ENCODE assay signal across 19 cellular contexts in genomic region chr3:113200351-113200750, GRCh38. TPM values are rescaled to one million over a fixed set of nuclear protein-coding genes. Genes with fewer than 3 reads are reported as not detected.
A peak's percentile ranks its signal among the peaks of the same experiment; 100 is the strongest.
DNase-seq lines count a peak whose midpoint lies in the region; ATAC-seq and TF ChIP-seq lines count a peak whose summit lies in the region.
"Had no signal": no experiment of that assay in that cellular context is flagged by ENCODE, and none has a peak within 500 bp of the region (broad histone marks: within the 10 kb centered on the region; RNA-seq: fewer than 3 reads in every experiment).

No MANE protein-coding gene starts in this region.

- no peaks in the 10 kb centered on the region for H3K36me3 ChIP-seq in uterus
- H3K36me3 ChIP-seq: HAP-1 had no signal

- DNase-seq in ecto neural progenitor cell (ENCODE audit: low spot score) (peak; percentile 27), islet precursor cell (peak; percentile 34), uterus (no peak), ACHN (no peak)
- no peak for DNase-seq in stimulated activated naive B cell treated with anti-CD40 and anti-IgM and Interleukin-4, amounts not matched to agents 10 μg/mL and 1 μg/mL and 100 μg/mL, for 72 hours
- DNase-seq: 8988T; C1 segment of cervical spinal cord; Calu3; CD4-positive, alpha-beta memory T cell; COR-L47; DMS53; DMS79 treated with DMSO at 0.1 percent for 48 hours; GF-D8; GOT3; HFFc6 had no signal

- no peak for TF ChIP-seq POLR2A in uterus (IDR thresholded peaks at IDR 0.05)

- H3K4me1 Mint-ChIP-seq in stimulated activated memory B cell treated with anti-CD40 and anti-IgM and Interleukin-4, amounts not matched to agents 10 μg/mL and 1 μg/mL and 100 μg/mL, for 72 hours: no peaks in the 10 kb centered on the region
- H3K4me1 Mint-ChIP-seq in stimulated activated naive B cell treated with anti-CD40 and anti-IgM and Interleukin-4, amounts not matched to agents 10 μg/mL and 1 μg/mL and 100 μg/mL, for 72 hours: peaks cover 0 to 9% of the 10 kb centered on the region in 2 donors
- H3K4me1 Mint-ChIP-seq: CD4-positive, alpha-beta memory T cell had no signal

- no peaks in the 10 kb centered on the region for H3K36me3 Mint-ChIP-seq in stimulated activated memory B cell treated with anti-CD40 and anti-IgM and Interleukin-4, amounts not matched to agents 10 μg/mL and 1 μg/mL and 100 μg/mL, for 72 hours
- H3K36me3 Mint-ChIP-seq in stimulated activated naive B cell treated with anti-CD40 and anti-IgM and Interleukin-4, amounts not matched to agents 10 μg/mL and 1 μg/mL and 100 μg/mL, for 72 hours: no peaks in the 10 kb centered on the region
- H3K36me3 Mint-ChIP-seq: CD4-positive, alpha-beta memory T cell had no signal

- H3K4me3 Mint-ChIP-seq in stimulated activated memory B cell treated with anti-CD40 and anti-IgM and Interleukin-4, amounts not matched to agents 10 μg/mL and 1 μg/mL and 100 μg/mL, for 72 hours: no peak overlapping the region
- no peak overlapping the region for H3K4me3 Mint-ChIP-seq in stimulated activated naive B cell treated with anti-CD40 and anti-IgM and Interleukin-4, amounts not matched to agents 10 μg/mL and 1 μg/mL and 100 μg/mL, for 72 hours
- H3K4me3 Mint-ChIP-seq: CD4-positive, alpha-beta memory T cell; HFFc6 had no signal

- no peaks in the 10 kb centered on the region for H3K9me3 ChIP-seq in uterus
- H3K9me3 ChIP-seq: A549, HAP-1 had no signal

- H3K27me3 Mint-ChIP-seq in stimulated activated memory B cell treated with anti-CD40 and anti-IgM and Interleukin-4, amounts not matched to agents 10 μg/mL and 1 μg/mL and 100 μg/mL, for 72 hours: no peaks in the 10 kb centered on the region
- H3K27me3 Mint-ChIP-seq in stimulated activated naive B cell treated with anti-CD40 and anti-IgM and Interleukin-4, amounts not matched to agents 10 μg/mL and 1 μg/mL and 100 μg/mL, for 72 hours: peaks cover 7 to 11% of the 10 kb centered on the region in 2 donors

- H3K4me1 ChIP-seq in uterus: no peaks in the 10 kb centered on the region
- H3K4me1 ChIP-seq: A549, HAP-1 had no signal

- TF ChIP-seq CTCF in uterus (IDR thresholded peaks at IDR 0.05): no peak

- no peak overlapping the region for H3K27ac Mint-ChIP-seq in stimulated activated memory B cell treated with anti-CD40 and anti-IgM and Interleukin-4, amounts not matched to agents 10 μg/mL and 1 μg/mL and 100 μg/mL, for 72 hours
- H3K27ac Mint-ChIP-seq in stimulated activated naive B cell treated with anti-CD40 and anti-IgM and Interleukin-4, amounts not matched to agents 10 μg/mL and 1 μg/mL and 100 μg/mL, for 72 hours: no peak overlapping the region
- H3K27ac Mint-ChIP-seq: CD4-positive, alpha-beta memory T cell; HFFc6 had no signal

- H3K4me3 ChIP-seq in uterus: no peak overlapping the region
- H3K4me3 ChIP-seq: A549, HAP-1 had no signal

- H3K27ac ChIP-seq in uterus: no peak overlapping the region
- H3K27ac ChIP-seq: A549 had no signal

- peak; percentile 21 for ATAC-seq in stimulated activated memory B cell treated with anti-CD40 and anti-IgM and Interleukin-4, amounts not matched to agents 10 μg/mL and 1 μg/mL and 100 μg/mL, for 72 hours
- ATAC-seq in stimulated activated naive B cell treated with anti-CD40 and anti-IgM and Interleukin-4, amounts not matched to agents 10 μg/mL and 1 μg/mL and 100 μg/mL, for 72 hours (replicated peaks): no peak
- ATAC-seq: A549 had no signal

- H3K9me3 Mint-ChIP-seq in stimulated activated memory B cell treated with anti-CD40 and anti-IgM and Interleukin-4, amounts not matched to agents 10 μg/mL and 1 μg/mL and 100 μg/mL, for 72 hours: no peaks in the 10 kb centered on the region
- H3K9me3 Mint-ChIP-seq in stimulated activated naive B cell treated with anti-CD40 and anti-IgM and Interleukin-4, amounts not matched to agents 10 μg/mL and 1 μg/mL and 100 μg/mL, for 72 hours: no peaks in the 10 kb centered on the region
- H3K9me3 Mint-ChIP-seq: HFFc6 had no signal

- in situ Hi-C loops in ACHN (cut with HindIII; ENCODE audit: low pct_ligation_motif_present, low pct_unique_long_range_greater_than_20kb, low sequenced_read_pairs): no loop called here

- no peaks in the 10 kb centered on the region for H3K27me3 ChIP-seq in uterus

- intact Hi-C loops in uterus (cut with DNase I; ENCODE audit: low total_unique reads): no loop called here

RNA-seq across cellular contexts. Expression of gene BOC, which starts 11.0 kb away (rescaled TPM):
- total RNA-seq in uterus: 100 to 1,000 TPM; 103 to 169 (median 105) TPM
- total RNA-seq: CD4-positive, alpha-beta memory T cell; G401 had no signal

Comparison
In these comparisons a context has a peak if more than half of its experiments do, and no peak if none do; other contexts are left out.
1. DNase-seq: peak in ecto neural progenitor cell (single experiment) and islet precursor cell (single experiment); none in stimulated activated naive B cell treated with anti-CD40 and anti-IgM and Interleukin-4, amounts not matched to agents 10 μg/mL and 1 μg/mL and 100 μg/mL, for 72 hours (single experiment), uterus (0 of 2) and ACHN (single experiment).